In the genomic region with DNA sequence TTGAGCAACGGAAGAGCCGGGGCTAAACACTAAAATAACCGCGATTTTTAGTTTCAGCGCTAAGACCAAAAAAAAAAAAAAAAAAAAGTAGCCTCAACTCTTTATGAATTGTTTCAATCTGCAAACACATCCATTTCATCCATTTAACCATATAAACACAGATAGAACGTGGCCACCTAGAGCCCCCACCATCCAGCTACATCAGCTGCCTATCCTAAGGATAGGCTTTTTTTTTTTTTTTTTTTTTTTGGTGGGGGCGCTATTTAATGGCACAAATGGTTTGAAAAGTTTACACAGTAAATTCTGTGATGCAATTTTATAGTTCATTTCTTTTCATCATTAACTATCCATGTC, we compare ENCODE assay signal across 8 cellular contexts. TPM values are rescaled to one million over a fixed set of nuclear protein-coding genes. Genes with fewer than 3 reads are reported as not detected.
DNase-seq lines count a peak whose midpoint lies in the region; ATAC-seq and TF ChIP-seq lines count a peak whose summit lies in the region.

No MANE protein-coding gene starts in this region.

- WGBS in ectodermal cell, 2 experiments = 0% methylated on average over 5 to 6 of the region's 7 CpGs

- peak; percentile 0 for DNase-seq in A673 (ENCODE audit: low spot score)
- DNase-seq in HS-5 (ENCODE audit: low read depth) = peak; percentile 4
- no peak for DNase-seq in Ammon's horn (ENCODE audit: low spot score)
- no peak for DNase-seq in RKO (ENCODE audit: low spot score)
- no peak for DNase-seq in LoVo (ENCODE audit: low spot score)

- peak overlapping the region; percentile 58 for H3K4me3 ChIP-seq in A673 (ENCODE audit: low read depth, low read length, poor library complexity, severe bottlenecking)
- peak overlapping the region; percentile 70 for H3K4me3 ChIP-seq in ectodermal cell (ENCODE audit: insufficient read depth, low read depth, low read length)
- peak overlapping the region; percentile 68 for H3K4me3 ChIP-seq in parathyroid adenoma (ENCODE audit: low read depth, low read length)

- intact Hi-C loops in A673 (cut with micrococcal nuclease; ENCODE audit: unreplicated experiment) = no loop called here

- H3K36me3 ChIP-seq in A673 (ENCODE audit: insufficient read depth, low read length, poor library complexity, severe bottlenecking) (peaks cover 11% of the 10 kb centered on the region), ectodermal cell (ENCODE audit: control insufficient read depth, insufficient read depth, low read length) (peaks cover 3% of the 10 kb centered on the region), parathyroid adenoma (ENCODE audit: control insufficient read depth, insufficient read depth, low read length) (no peaks in the 10 kb centered on the region)

- H3K9me3 ChIP-seq in A673 (ENCODE audit: low read depth, low read length, poor library complexity, severe bottlenecking) (no peaks in the 10 kb centered on the region), ectodermal cell (ENCODE audit: control insufficient read depth, low read length) (no peaks in the 10 kb centered on the region), parathyroid adenoma (ENCODE audit: control insufficient read depth, low read length) (no peaks in the 10 kb centered on the region)

- H2AFZ ChIP-seq in parathyroid adenoma = peak overlapping the region; percentile 82

- no TSS peak for BruUV-seq in A673 (replicated peaks; lab: Mats Ljungman, UMichigan)

- H3K9ac ChIP-seq in parathyroid adenoma = no peak overlapping the region

- H3K79me2 ChIP-seq in parathyroid adenoma = no peaks in the 10 kb centered on the region

- POLR2A ChIA-PET in A673 (lab: Charles Lee; ENCODE audit: low non-redundant PET) = no interaction called here

- peak; percentile 37 for ATAC-seq in GM19452 (IDR thresholded peaks at IDR 0.05; ENCODE audit: unreplicated experiment)

- H3K4me1 ChIP-seq in A673 (ENCODE audit: insufficient read depth, low read length, poor library complexity, severe bottlenecking) (no peaks in the 10 kb centered on the region), ectodermal cell (ENCODE audit: control insufficient read depth, insufficient read depth, low read length) (no peaks in the 10 kb centered on the region), parathyroid adenoma (no peaks in the 10 kb centered on the region)

- peak overlapping the region; percentile 69 for H3K4me2 ChIP-seq in parathyroid adenoma (ENCODE audit: low read length)

- H3K27ac ChIP-seq in A673 (ENCODE audit: low read depth, low read length, poor library complexity, severe bottlenecking) (peak overlapping the region; percentile 53), ectodermal cell (ENCODE audit: insufficient read depth, low read depth, low read length, poor library complexity, severe bottlenecking) (no peak overlapping the region), parathyroid adenoma (no peak overlapping the region)

- H3K27me3 ChIP-seq in A673 (replicated peaks; ENCODE audit: insufficient read depth, low read depth, low read length, poor library complexity) = no peaks in the 10 kb centered on the region
- no peaks in the 10 kb centered on the region for H3K27me3 ChIP-seq in ectodermal cell (ENCODE audit: control insufficient read depth, insufficient read depth, low read length, poor library complexity, severe bottlenecking)
- no peaks in the 10 kb centered on the region for H3K27me3 ChIP-seq in parathyroid adenoma (ENCODE audit: control insufficient read depth, insufficient read depth, low read length)

- CTCF ChIA-PET in A673 (lab: Charles Lee) = interaction anchor here (0.7 kb wide), 1 partner anchor 33 kb away, joined by 7 read pairs; no protein-coding TSS in a partner anchor

- TF ChIP-seq CTCF in A673 (conservative IDR thresholded peaks at IDR 0.05; ENCODE audit: low read depth, low read length) = no peak
- TF ChIP-seq CTCF in parathyroid adenoma (IDR thresholded peaks at IDR 0.05) = no peak

RNA-seq across cellular contexts. Expression of a gene that starts 0.5 kb away (rescaled TPM):
- total RNA-seq in A673 (2021) = 26.0 and 30.6 TPM in 2 replicates
- 37.0 TPM for polyA plus RNA-seq in ectodermal cell (2013, experiment 1 of 4)
- polyA plus RNA-seq in ectodermal cell (2013, experiment 2 of 4) = 39.4 TPM
- polyA plus RNA-seq in ectodermal cell (2013, experiment 3 of 4) = 25.4 TPM
- 30.6 TPM for polyA plus RNA-seq in ectodermal cell (2013, experiment 4 of 4)

Comparison
In these comparisons a context has a peak if more than half of its experiments do, and no peak if none do; other contexts are left out.
1. DNase-seq: peak in A673 (single experiment) and HS-5 (single experiment); none in Ammon's horn (single experiment), RKO (single experiment) and LoVo (single experiment).
2. Peak in every context shown above with its lines, with median percentiles within 50 percentile points of each other: H3K4me3 ChIP-seq.